1 cellular context compared by ENCODE assay signal in the genomic region with DNA sequence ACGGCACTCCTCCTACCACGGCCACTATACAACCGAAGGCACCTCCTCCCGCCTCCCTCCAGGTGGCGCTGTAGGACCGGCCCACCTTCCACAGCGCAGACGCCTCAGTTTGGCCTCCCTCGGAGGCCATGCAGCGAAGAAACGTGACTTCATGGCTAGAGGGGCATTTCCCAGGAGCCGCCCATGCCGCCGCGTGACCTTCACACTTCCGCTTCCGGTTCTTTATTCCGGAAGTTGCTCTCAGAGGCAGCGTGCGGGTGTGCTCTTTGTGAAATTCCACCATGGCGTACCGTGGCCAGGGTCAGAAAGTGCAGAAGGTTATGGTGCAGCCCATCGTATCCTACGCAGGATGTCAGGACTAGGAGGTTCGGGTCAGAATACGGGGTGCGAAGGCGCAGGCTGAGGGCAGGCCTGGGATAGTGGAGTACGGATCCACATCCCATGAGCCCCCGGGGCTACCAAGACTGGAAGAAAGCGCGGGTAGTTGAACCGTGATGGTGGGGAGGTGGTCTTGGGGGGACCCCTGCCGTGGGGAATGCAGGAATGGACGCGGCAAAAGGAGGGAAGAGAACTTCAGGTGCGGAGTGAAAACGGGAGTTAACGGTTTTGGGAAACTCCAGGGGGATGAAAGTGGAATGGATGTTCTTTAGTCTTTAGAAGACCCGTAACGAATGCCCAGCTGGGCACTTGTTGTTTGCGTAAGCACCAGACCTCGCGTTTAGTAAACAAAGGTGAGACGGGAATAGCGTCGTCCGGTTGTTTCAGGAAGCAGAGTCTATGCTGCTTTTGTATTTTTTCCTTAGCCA.
TF ChIP-seq lines count a peak whose summit lies in the region.

Gene SNRPE (plus strand): TSS at position 221 of the 806 bp plus-strand sequence. CDS start 61 bp downstream, at position 282.

TF ChIP-seq in HepG2, 621 proteins besides CTCF, POLR2A, EP300 and RAD21 (continued from another document and continues in another):
- TF ChIP-seq E2F2 (CRISPR knock-in tag; IDR thresholded peaks at IDR 0.05; ENCODE audit: borderline replicate concordance) (peak; percentile 78; the same call in 1 of the 2 replicates), ZNF816 (CRISPR knock-in tag; IDR thresholded peaks at IDR 0.05; ENCODE audit: borderline replicate concordance) (no peak), HHEX (CRISPR knock-in tag; IDR thresholded peaks at IDR 0.05) (no peak), ZNF124 (CRISPR knock-in tag; IDR thresholded peaks at IDR 0.05) (peak; percentile 80; the same call in 1 of the 2 replicates), NCOA1 (CRISPR knock-in tag; IDR thresholded peaks at IDR 0.05) (0 out of 2 replicates have a peak, but pooled peaks have one; percentile 39), SP2 (CRISPR knock-in tag; IDR thresholded peaks at IDR 0.05) (peak; percentile 81), FOXK1 (CRISPR knock-in tag; IDR thresholded peaks at IDR 0.05; ENCODE audit: borderline replicate concordance, low read depth) (peak; percentile 97), RORA (CRISPR knock-in tag; IDR thresholded peaks at IDR 0.05) (no peak), KLF11 (CRISPR knock-in tag; IDR thresholded peaks at IDR 0.05) (peak; percentile 59), ZNF275 (CRISPR knock-in tag; IDR thresholded peaks at IDR 0.05; ENCODE audit: borderline replicate concordance) (no peak), ZNF678 (CRISPR knock-in tag; IDR thresholded peaks at IDR 0.05) (no peak), FOSL2 (CRISPR knock-in tag; IDR thresholded peaks at IDR 0.05) (peak; percentile 70), MEIS1 (CRISPR knock-in tag; IDR thresholded peaks at IDR 0.05; ENCODE audit: borderline replicate concordance) (0 out of 2 replicates have a peak, but pooled peaks have one; percentile 55), FOXA3 (CRISPR knock-in tag; IDR thresholded peaks at IDR 0.05) (peak; percentile 70), NFKB2 (CRISPR knock-in tag; IDR thresholded peaks at IDR 0.05; ENCODE audit: borderline replicate concordance) (peak; percentile 81; the same call in 1 of the 2 replicates), SMAD3 (CRISPR knock-in tag; IDR thresholded peaks at IDR 0.05) (peak; percentile 81; the same call in 1 of the 2 replicates), HNRNPK (IDR thresholded peaks at IDR 0.05; ENCODE audit: low read depth, low read length, poor library complexity, severe bottlenecking) (no peak), SPEN (CRISPR knock-in tag; IDR thresholded peaks at IDR 0.05; ENCODE audit: low read depth) (peak; percentile 99), THYN1 (CRISPR knock-in tag; IDR thresholded peaks at IDR 0.05; ENCODE audit: borderline replicate concordance, low read depth) (no peak), ZNF883 (CRISPR knock-in tag; IDR thresholded peaks at IDR 0.05; ENCODE audit: not compliant biosample characterization) (peak; percentile 82), KLF6 (CRISPR knock-in tag; IDR thresholded peaks at IDR 0.05) (peak; percentile 92), HNRNPL (IDR thresholded peaks at IDR 0.05; ENCODE audit: low read depth, low read length) (no peak), NKX3-1 (CRISPR knock-in tag; IDR thresholded peaks at IDR 0.05) (peak; percentile 53; the same call in 1 of the 2 replicates), NFIB (CRISPR knock-in tag; IDR thresholded peaks at IDR 0.05; ENCODE audit: borderline replicate concordance) (no peak), ZNF121 (CRISPR knock-in tag; IDR thresholded peaks at IDR 0.05) (no peak), ZBTB20 (CRISPR knock-in tag; IDR thresholded peaks at IDR 0.05; ENCODE audit: borderline replicate concordance, low read depth) (peak; percentile 48; the same call in 1 of the 2 replicates), EZH2 (conservative IDR thresholded peaks at IDR 0.05; ENCODE audit: low read depth, low read length) (no peak), HDAC6 (IDR thresholded peaks at IDR 0.05; ENCODE audit: low read depth, low read length) (no peak), NFATC3 (CRISPR knock-in tag; IDR thresholded peaks at IDR 0.05) (peak; percentile 72; the same call in 1 of the 2 replicates), FOXJ3 (CRISPR knock-in tag; IDR thresholded peaks at IDR 0.05; ENCODE audit: borderline replicate concordance) (peak; percentile 54; the same call in 1 of the 2 replicates), PAX8 (CRISPR knock-in tag; IDR thresholded peaks at IDR 0.05; ENCODE audit: borderline replicate concordance) (no peak), ZNF570 (CRISPR knock-in tag; IDR thresholded peaks at IDR 0.05; ENCODE audit: borderline replicate concordance) (no peak), NFE2L2 (IDR thresholded peaks at IDR 0.05; ENCODE audit: low read length) (no peak), RARG (CRISPR knock-in tag; IDR thresholded peaks at IDR 0.05; ENCODE audit: low read depth) (peak; percentile 50; the same call in 1 of the 2 replicates), SETDB1 (CRISPR knock-in tag; IDR thresholded peaks at IDR 0.05; ENCODE audit: borderline replicate concordance) (no peak), ARNTL (CRISPR knock-in tag; IDR thresholded peaks at IDR 0.05) (peak; percentile 99), SNRNP70 (IDR thresholded peaks at IDR 0.05; ENCODE audit: low read depth, low read length) (no peak), PITX1 (CRISPR knock-in tag; IDR thresholded peaks at IDR 0.05) (no peak; the same call in 1 of the 2 replicates), REPIN1 (CRISPR knock-in tag; IDR thresholded peaks at IDR 0.05; ENCODE audit: borderline replicate concordance, low read depth) (peak; percentile 85; the same call in 1 of the 2 replicates), ZSCAN29 (CRISPR knock-in tag; conservative IDR thresholded peaks at IDR 0.05) (0 out of 2 replicates have a peak, but pooled peaks have one; percentile 43), PHF5A (CRISPR knock-in tag; IDR thresholded peaks at IDR 0.05; ENCODE audit: low read depth, unreplicated experiment) (peak; percentile 64), NFRKB (IDR thresholded peaks at IDR 0.05) (no peak), RARA (CRISPR knock-in tag; IDR thresholded peaks at IDR 0.05) (peak; percentile 18; the same call in 1 of the 2 replicates), CSRNP1 (CRISPR knock-in tag; IDR thresholded peaks at IDR 0.05) (peak; percentile 89; the same call in 1 of the 2 replicates), SNAI1 (CRISPR knock-in tag; IDR thresholded peaks at IDR 0.05; ENCODE audit: borderline replicate concordance) (0 out of 2 replicates have a peak, but pooled peaks have one; percentile 74), NFE2 (CRISPR knock-in tag; IDR thresholded peaks at IDR 0.05) (0 out of 2 replicates have a peak, but pooled peaks have one; percentile 3), ZNF724P (CRISPR knock-in tag; IDR thresholded peaks at IDR 0.05; ENCODE audit: borderline replicate concordance) (0 out of 2 replicates have a peak, but pooled peaks have one; percentile 94), ZNF441 (CRISPR knock-in tag; IDR thresholded peaks at IDR 0.05; ENCODE audit: borderline replicate concordance) (no peak), SYNCRIP (IDR thresholded peaks at IDR 0.05; ENCODE audit: insufficient read depth, low read depth, low read length) (no peak), NCOA2 (CRISPR knock-in tag; IDR thresholded peaks at IDR 0.05) (peak; percentile 53), ZNF446 (CRISPR knock-in tag; IDR thresholded peaks at IDR 0.05) (no peak; the same call in 1 of the 2 replicates), XBP1 (CRISPR knock-in tag; IDR thresholded peaks at IDR 0.05) (no peak), ZNF256 (CRISPR knock-in tag; conservative IDR thresholded peaks at IDR 0.05) (peak; percentile 84; the same call in 1 of the 2 replicates)
- TF ChIP-seq, protein P1, sequence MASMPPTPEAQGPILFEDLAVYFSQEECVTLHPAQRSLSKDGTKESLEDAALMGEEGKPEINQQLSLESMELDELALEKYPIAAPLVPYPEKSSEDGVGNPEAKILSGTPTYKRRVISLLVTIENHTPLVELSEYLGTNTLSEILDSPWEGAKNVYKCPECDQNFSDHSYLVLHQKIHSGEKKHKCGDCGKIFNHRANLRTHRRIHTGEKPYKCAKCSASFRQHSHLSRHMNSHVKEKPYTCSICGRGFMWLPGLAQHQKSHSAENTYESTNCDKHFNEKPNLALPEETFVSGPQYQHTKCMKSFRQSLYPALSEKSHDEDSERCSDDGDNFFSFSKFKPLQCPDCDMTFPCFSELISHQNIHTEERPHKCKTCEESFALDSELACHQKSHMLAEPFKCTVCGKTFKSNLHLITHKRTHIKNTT (CRISPR knock-in tag; IDR thresholded peaks at IDR 0.05) = no peak
- TF ChIP-seq, protein P2, sequence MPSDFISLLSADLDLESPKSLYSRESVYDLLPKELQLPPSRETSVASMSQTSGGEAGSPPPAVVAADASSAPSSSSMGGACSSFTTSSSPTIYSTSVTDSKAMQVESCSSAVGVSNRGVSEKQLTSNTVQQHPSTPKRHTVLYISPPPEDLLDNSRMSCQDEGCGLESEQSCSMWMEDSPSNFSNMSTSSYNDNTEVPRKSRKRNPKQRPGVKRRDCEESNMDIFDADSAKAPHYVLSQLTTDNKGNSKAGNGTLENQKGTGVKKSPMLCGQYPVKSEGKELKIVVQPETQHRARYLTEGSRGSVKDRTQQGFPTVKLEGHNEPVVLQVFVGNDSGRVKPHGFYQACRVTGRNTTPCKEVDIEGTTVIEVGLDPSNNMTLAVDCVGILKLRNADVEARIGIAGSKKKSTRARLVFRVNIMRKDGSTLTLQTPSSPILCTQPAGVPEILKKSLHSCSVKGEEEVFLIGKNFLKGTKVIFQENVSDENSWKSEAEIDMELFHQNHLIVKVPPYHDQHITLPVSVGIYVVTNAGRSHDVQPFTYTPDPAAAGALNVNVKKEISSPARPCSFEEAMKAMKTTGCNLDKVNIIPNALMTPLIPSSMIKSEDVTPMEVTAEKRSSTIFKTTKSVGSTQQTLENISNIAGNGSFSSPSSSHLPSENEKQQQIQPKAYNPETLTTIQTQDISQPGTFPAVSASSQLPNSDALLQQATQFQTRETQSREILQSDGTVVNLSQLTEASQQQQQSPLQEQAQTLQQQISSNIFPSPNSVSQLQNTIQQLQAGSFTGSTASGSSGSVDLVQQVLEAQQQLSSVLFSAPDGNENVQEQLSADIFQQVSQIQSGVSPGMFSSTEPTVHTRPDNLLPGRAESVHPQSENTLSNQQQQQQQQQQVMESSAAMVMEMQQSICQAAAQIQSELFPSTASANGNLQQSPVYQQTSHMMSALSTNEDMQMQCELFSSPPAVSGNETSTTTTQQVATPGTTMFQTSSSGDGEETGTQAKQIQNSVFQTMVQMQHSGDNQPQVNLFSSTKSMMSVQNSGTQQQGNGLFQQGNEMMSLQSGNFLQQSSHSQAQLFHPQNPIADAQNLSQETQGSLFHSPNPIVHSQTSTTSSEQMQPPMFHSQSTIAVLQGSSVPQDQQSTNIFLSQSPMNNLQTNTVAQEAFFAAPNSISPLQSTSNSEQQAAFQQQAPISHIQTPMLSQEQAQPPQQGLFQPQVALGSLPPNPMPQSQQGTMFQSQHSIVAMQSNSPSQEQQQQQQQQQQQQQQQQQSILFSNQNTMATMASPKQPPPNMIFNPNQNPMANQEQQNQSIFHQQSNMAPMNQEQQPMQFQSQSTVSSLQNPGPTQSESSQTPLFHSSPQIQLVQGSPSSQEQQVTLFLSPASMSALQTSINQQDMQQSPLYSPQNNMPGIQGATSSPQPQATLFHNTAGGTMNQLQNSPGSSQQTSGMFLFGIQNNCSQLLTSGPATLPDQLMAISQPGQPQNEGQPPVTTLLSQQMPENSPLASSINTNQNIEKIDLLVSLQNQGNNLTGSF (CRISPR knock-in tag; IDR thresholded peaks at IDR 0.05) = peak; percentile 66; the same call in 1 of the 2 replicates
- TF ChIP-seq, protein P3, sequence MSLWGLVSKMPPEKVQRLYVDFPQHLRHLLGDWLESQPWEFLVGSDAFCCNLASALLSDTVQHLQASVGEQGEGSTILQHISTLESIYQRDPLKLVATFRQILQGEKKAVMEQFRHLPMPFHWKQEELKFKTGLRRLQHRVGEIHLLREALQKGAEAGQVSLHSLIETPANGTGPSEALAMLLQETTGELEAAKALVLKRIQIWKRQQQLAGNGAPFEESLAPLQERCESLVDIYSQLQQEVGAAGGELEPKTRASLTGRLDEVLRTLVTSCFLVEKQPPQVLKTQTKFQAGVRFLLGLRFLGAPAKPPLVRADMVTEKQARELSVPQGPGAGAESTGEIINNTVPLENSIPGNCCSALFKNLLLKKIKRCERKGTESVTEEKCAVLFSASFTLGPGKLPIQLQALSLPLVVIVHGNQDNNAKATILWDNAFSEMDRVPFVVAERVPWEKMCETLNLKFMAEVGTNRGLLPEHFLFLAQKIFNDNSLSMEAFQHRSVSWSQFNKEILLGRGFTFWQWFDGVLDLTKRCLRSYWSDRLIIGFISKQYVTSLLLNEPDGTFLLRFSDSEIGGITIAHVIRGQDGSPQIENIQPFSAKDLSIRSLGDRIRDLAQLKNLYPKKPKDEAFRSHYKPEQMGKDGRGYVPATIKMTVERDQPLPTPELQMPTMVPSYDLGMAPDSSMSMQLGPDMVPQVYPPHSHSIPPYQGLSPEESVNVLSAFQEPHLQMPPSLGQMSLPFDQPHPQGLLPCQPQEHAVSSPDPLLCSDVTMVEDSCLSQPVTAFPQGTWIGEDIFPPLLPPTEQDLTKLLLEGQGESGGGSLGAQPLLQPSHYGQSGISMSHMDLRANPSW (CRISPR knock-in tag; IDR thresholded peaks at IDR 0.05; ENCODE audit: borderline replicate concordance) = peak; percentile 79; the same call in 1 of the 2 replicates
